Comparison of ENCODE assay signal across 1 cellular context in the genomic region with DNA sequence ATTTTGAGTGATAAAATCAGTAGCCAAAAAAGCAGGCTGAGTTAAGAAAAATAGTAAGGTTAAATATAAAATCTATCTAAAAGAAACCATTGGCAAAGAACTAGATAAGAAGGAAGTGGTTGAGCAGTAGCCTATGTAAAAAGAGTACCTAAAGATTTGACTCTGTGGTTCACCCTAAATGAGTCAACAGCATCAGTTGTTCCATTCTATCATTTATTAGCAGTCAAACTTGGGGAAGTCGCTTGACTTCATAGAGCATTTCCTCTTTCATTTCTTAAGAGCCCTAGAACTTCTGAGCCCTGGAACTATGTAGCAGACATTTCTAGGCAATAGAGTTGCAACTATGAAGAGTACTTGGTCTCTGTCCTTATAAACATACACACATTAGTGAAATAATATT.
TF ChIP-seq lines count a peak whose summit lies in the region.

No MANE protein-coding gene starts in this region.

TF ChIP-seq in GM23338, 12 proteins besides CTCF, POLR2A, EP300 and RAD21 (continued from another document):
- TF ChIP-seq, protein P1, sequence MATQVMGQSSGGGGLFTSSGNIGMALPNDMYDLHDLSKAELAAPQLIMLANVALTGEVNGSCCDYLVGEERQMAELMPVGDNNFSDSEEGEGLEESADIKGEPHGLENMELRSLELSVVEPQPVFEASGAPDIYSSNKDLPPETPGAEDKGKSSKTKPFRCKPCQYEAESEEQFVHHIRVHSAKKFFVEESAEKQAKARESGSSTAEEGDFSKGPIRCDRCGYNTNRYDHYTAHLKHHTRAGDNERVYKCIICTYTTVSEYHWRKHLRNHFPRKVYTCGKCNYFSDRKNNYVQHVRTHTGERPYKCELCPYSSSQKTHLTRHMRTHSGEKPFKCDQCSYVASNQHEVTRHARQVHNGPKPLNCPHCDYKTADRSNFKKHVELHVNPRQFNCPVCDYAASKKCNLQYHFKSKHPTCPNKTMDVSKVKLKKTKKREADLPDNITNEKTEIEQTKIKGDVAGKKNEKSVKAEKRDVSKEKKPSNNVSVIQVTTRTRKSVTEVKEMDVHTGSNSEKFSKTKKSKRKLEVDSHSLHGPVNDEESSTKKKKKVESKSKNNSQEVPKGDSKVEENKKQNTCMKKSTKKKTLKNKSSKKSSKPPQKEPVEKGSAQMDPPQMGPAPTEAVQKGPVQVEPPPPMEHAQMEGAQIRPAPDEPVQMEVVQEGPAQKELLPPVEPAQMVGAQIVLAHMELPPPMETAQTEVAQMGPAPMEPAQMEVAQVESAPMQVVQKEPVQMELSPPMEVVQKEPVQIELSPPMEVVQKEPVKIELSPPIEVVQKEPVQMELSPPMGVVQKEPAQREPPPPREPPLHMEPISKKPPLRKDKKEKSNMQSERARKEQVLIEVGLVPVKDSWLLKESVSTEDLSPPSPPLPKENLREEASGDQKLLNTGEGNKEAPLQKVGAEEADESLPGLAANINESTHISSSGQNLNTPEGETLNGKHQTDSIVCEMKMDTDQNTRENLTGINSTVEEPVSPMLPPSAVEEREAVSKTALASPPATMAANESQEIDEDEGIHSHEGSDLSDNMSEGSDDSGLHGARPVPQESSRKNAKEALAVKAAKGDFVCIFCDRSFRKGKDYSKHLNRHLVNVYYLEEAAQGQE (IDR thresholded peaks at IDR 0.05; ENCODE audit: unreplicated experiment): no peak
- no peak for TF ChIP-seq ZNF114 (CRISPR knock-in tag; IDR thresholded peaks at IDR 0.05)
- no peak for TF ChIP-seq POLR2AphosphoS5 (IDR thresholded peaks at IDR 0.05; ENCODE audit: low read depth)
- TF ChIP-seq JUNB (IDR thresholded peaks at IDR 0.05; ENCODE audit: unreplicated experiment): no peak
